In genomic region chr19:39729594-39729993, GRCh38 we compare ENCODE assay signal across 34 cellular contexts. TPM values are rescaled to one million over a fixed set of nuclear protein-coding genes. Genes with fewer than 3 reads are reported as not detected.
"Had no signal": no experiment of that assay in that cellular context is flagged by ENCODE, and none has a peak within 500 bp of the region (broad histone marks: within the 10 kb centered on the region; RNA-seq: fewer than 3 reads in every experiment).

No MANE protein-coding gene starts in this region.

- H3K4me3 ChIP-seq: colonic mucosa, esophagus squamous epithelium, gastrocnemius medialis, heart right ventricle, left lung, lower lobe of right lung, mucosa of descending colon had no signal

- DNase-seq: colonic mucosa; cortex of kidney; effector CD8-positive, alpha-beta T cell; effector memory CD8-positive, alpha-beta T cell; endodermal cell; erythroblast; esophagus squamous epithelium; foreskin fibroblast; foreskin melanocyte; gastrocnemius medialis; glutamatergic neuron; head of caudate nucleus; heart right ventricle; hippocampal formation; left cardiac atrium; left lung; left ventricle myocardium superior; lower lobe of right lung; mesenchymal stem cell; mucosa of descending colon; naive B cell had no signal

- H3K27me3 ChIP-seq: colonic mucosa, gastrocnemius medialis had no signal

- H3K27ac ChIP-seq: colonic mucosa, epithelial cell of prostate, esophagus squamous epithelium, gastrocnemius medialis, heart right ventricle, left lung, lower lobe of right lung had no signal

- H3K4me1 ChIP-seq: colonic mucosa, esophagus squamous epithelium, gastrocnemius medialis, heart right ventricle, left lung, lower lobe of right lung had no signal

- H3K36me3 ChIP-seq: colonic mucosa, esophagus squamous epithelium, gastrocnemius medialis, heart right ventricle, left lung, lower lobe of right lung had no signal

- H3K9me3 ChIP-seq: colonic mucosa, esophagus squamous epithelium, gastrocnemius medialis, heart right ventricle, left lung, lower lobe of right lung, mucosa of descending colon had no signal

- FAIRE-seq: endometrium, islet of Langerhans, keratinocyte had no signal

- ATAC-seq: effector memory CD8-positive, alpha-beta T cell; esophagus mucosa; gastrocnemius medialis; heart right ventricle; left cardiac atrium; left lung; left ventricle myocardium superior; lower lobe of right lung; mucosa of descending colon had no signal

RNA-seq across cellular contexts. Expression of gene CLC, which starts 8.2 kb away (rescaled TPM):
- total RNA-seq: dermis microvascular lymphatic vessel endothelial cell, endodermal cell, esophagus mucosa, esophagus squamous epithelium, gastrocnemius medialis, glomerular endothelial cell, kidney epithelial cell, left cardiac atrium, left lung, left ventricle myocardium superior, lower leg skin, lower lobe of right lung, lung microvascular endothelial cell, mesenteric fat pad, mesothelial cell of epicardium, myocyte had no signal
- polyA plus RNA-seq: heart right ventricle, keratinocyte had no signal

RNA-seq across cellular contexts. Expression of gene LGALS14, which starts 25.3 kb away (rescaled TPM):
- total RNA-seq: colonic mucosa, dermis microvascular lymphatic vessel endothelial cell, endodermal cell, esophagus mucosa, esophagus squamous epithelium, gastrocnemius medialis, glomerular endothelial cell, heart right ventricle, kidney epithelial cell, left cardiac atrium, left lung, left ventricle myocardium superior, lower leg skin, lower lobe of right lung, lung microvascular endothelial cell, mesenteric fat pad, mucosa of descending colon, myocyte had no signal
- polyA plus RNA-seq: heart right ventricle, keratinocyte had no signal

RNA-seq across cellular contexts. Expression of gene LEUTX, which starts 49.1 kb away (rescaled TPM):
- total RNA-seq: colonic mucosa, dermis microvascular lymphatic vessel endothelial cell, endodermal cell, esophagus mucosa, esophagus squamous epithelium, gastrocnemius medialis, glomerular endothelial cell, heart right ventricle, kidney epithelial cell, left cardiac atrium, left lung, left ventricle myocardium superior, lower leg skin, lower lobe of right lung, lung microvascular endothelial cell, mesenteric fat pad, mesothelial cell of epicardium, mucosa of descending colon, myocyte had no signal
- polyA plus RNA-seq: heart right ventricle, keratinocyte had no signal
